18 cellular contexts compared by ENCODE assay signal in the genomic region with DNA sequence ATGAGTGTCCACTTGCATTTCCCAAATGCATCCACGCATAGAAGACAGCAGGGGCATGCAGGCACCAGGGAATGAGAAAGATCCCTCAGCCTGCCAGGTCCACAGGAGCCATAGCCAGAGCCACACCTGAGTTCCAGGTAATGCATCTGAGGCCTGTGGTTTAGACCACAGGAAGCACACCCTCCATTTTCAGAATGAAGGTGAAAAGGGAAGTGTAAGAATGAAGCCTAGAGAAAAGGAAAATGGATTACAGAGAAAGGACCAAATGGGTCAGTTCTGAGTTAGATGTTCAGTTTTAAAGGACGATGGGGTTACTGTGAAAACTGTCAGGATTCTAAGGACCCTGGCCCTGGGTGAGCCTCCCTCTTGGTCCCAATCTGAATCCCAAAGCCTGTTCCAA.
DNase-seq lines count a peak whose midpoint lies in the region; ATAC-seq, FAIRE-seq and TF ChIP-seq lines count a peak whose summit lies in the region.
"Had no signal": no experiment of that assay in that cellular context is flagged by ENCODE, and none has a peak within 500 bp of the region (broad histone marks: within the 10 kb centered on the region; RNA-seq: fewer than 3 reads in every experiment).

No MANE protein-coding gene starts in this region.

- H3K36me3 ChIP-seq in bronchial epithelial cell (ENCODE audit: control insufficient read depth, insufficient read depth, low read length) = no peaks in the 10 kb centered on the region

- H3K4me1 Mint-ChIP-seq in stimulated activated naive CD8-positive, alpha-beta T cell treated with anti-CD3 and anti-CD28 coated beads, Interleukin-15, amount 100 ng/mL, for 72 hours = peaks cover 19% of the 10 kb centered on the region
- H3K4me1 Mint-ChIP-seq in osteocyte (ENCODE audit: unreplicated experiment) = no peaks in the 10 kb centered on the region

- no peak for TF ChIP-seq CTCF in bronchial epithelial cell (IDR thresholded peaks at IDR 0.05; ENCODE audit: insufficient read depth, low read length, severe bottlenecking)
- no peak for TF ChIP-seq CTCF in osteocyte (IDR thresholded peaks at IDR 0.05)

- peak; percentile 31 for ATAC-seq in stimulated activated naive CD8-positive, alpha-beta T cell treated with anti-CD3 and anti-CD28 coated beads, Interleukin-15, amount 100 ng/mL, for 72 hours
- no peak for ATAC-seq in stimulated activated naive CD8-positive, alpha-beta T cell treated with anti-CD3 and anti-CD28 coated beads, Interleukin-15, Interleukin-2, amounts not matched to agents 100 U/mL and 50 U/mL, for 24 hours
- no peak for ATAC-seq in HG03521 (IDR thresholded peaks at IDR 0.05; ENCODE audit: unreplicated experiment)
- ATAC-seq in HG03039 (IDR thresholded peaks at IDR 0.05; ENCODE audit: unreplicated experiment) = no peak
- ATAC-seq: HCT116, Panc1 had no signal

- H3K27me3 Mint-ChIP-seq in stimulated activated naive CD8-positive, alpha-beta T cell treated with anti-CD3 and anti-CD28 coated beads, Interleukin-15, amount 100 ng/mL, for 72 hours = peaks cover 16% of the 10 kb centered on the region
- H3K27me3 Mint-ChIP-seq in osteocyte (ENCODE audit: unreplicated experiment) = no peaks in the 10 kb centered on the region

- H3K36me3 Mint-ChIP-seq in osteocyte (ENCODE audit: unreplicated experiment) = peaks cover 3% of the 10 kb centered on the region

- FAIRE-seq in GM18507 (lab: Jason Lieb, UNC) = peak; percentile 59
- FAIRE-seq in bronchial epithelial cell (lab: Jason Lieb, UNC) = peak; percentile 83
- FAIRE-seq: A549 had no signal

- no peaks in the 10 kb centered on the region for H3K27me3 ChIP-seq in bronchial epithelial cell (ENCODE audit: control insufficient read depth, insufficient read depth, low read length)

- DNase-seq in stimulated activated naive CD8-positive, alpha-beta T cell treated with anti-CD3 and anti-CD28 coated beads, Interleukin-15, amount 100 ng/mL, for 72 hours = no peak
- DNase-seq in stimulated activated naive CD8-positive, alpha-beta T cell treated with anti-CD3 and anti-CD28 coated beads, Interleukin-15, Interleukin-2, amounts not matched to agents 100 U/mL and 50 U/mL, for 24 hours = no peak
- DNase-seq in GM18507 (ENCODE audit: extremely low spot score, insufficient read length, low read depth) (no peak), bronchial epithelial cell (ENCODE audit: low read depth) (no peak), osteocyte (ENCODE audit: extremely low spot score, unreplicated experiment) (no peak)
- DNase-seq: DMS153, NCI-H1092, NCI-H1417 treated with DMSO at 0.1 percent for 48 hours, NCI-H1694 treated with DMSO at 0.1 percent for 48 hours, NCI-H2081, NCI-H2227 treated with DMSO at 0.1 percent for 48 hours, NCI-H526 treated with DMSO at 0.1 percent for 48 hours, SHP77 had no signal

- H3K9me3 Mint-ChIP-seq in stimulated activated naive CD8-positive, alpha-beta T cell treated with anti-CD3 and anti-CD28 coated beads, Interleukin-15, amount 100 ng/mL, for 72 hours = no peaks in the 10 kb centered on the region
- peaks cover 37% of the 10 kb centered on the region for H3K9me3 Mint-ChIP-seq in osteocyte (ENCODE audit: unreplicated experiment)

- H3K4me3 ChIP-seq in bronchial epithelial cell (ENCODE audit: low read depth, low read length) = no peak overlapping the region
- H3K4me3 ChIP-seq: A549 had no signal

- H3K4me3 Mint-ChIP-seq in stimulated activated naive CD8-positive, alpha-beta T cell treated with anti-CD3 and anti-CD28 coated beads, Interleukin-15, amount 100 ng/mL, for 72 hours = no peak overlapping the region
- no peak overlapping the region for H3K4me3 Mint-ChIP-seq in osteocyte (ENCODE audit: unreplicated experiment)

- H3K27ac Mint-ChIP-seq in stimulated activated naive CD8-positive, alpha-beta T cell treated with anti-CD3 and anti-CD28 coated beads, Interleukin-15, amount 100 ng/mL, for 72 hours = peak overlapping the region in 1 of 2 donors; percentile 71
- H3K27ac Mint-ChIP-seq in osteocyte (ENCODE audit: unreplicated experiment) = no peak overlapping the region
